ENCODE assay signal across 37 cellular contexts in the genomic region with DNA sequence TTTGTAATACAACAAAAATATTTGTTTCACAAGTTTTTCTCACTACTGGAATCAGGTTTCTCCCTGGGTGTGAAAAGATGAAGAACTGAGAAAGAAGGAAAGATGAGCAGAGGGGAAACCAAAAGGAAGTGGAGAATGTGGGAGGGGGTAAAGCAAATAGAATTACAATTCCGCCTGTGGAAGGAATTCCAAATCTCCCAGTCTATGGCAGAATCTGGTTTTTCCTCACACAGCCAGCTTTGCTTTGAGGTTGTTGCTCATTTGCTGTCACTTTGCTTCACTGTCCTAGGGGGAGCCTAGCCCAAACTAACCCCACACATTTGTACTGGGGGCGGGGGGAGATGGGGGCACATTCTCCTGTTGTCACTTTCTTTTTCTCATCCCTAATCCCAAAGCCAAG.
"Had no signal": no experiment of that assay in that cellular context is flagged by ENCODE, and none has a peak within 500 bp of the region (broad histone marks: within the 10 kb centered on the region; RNA-seq: fewer than 3 reads in every experiment).

No MANE protein-coding gene starts in this region.

- DNase-seq: activated CD4-positive, alpha-beta memory T cell treated with anti-CD3 and anti-CD28 coated beads for 36 hours; activated CD4-positive, alpha-beta T cell treated with anti-CD3 and anti-CD28 coated beads, Interleukin-2, amount 10 ng/mL, durations not matched to agents 24 days and 14 days; activated CD4-positive, CD25-positive, alpha-beta regulatory T cell treated with anti-CD3 and anti-CD28 coated beads, Interleukin-2, amount 50 U/mL, for 72 hours; activated CD8-positive, alpha-beta memory T cell treated with anti-CD3 and anti-CD28 coated beads, Interleukin-2, amount 50 U/mL, for 4 hours; activated effector memory CD4-positive, alpha-beta T cell treated with anti-CD3 and anti-CD28 coated beads, Interleukin-2, amount 50 U/mL, for 16 hours; activated naive CD4-positive, alpha-beta T cell treated with anti-CD3 and anti-CD28 coated beads, Interleukin-2, amount 10 ng/mL, durations not matched to agents 7 days and 5 days; activated naive CD8-positive, alpha-beta T cell treated with anti-CD3 and anti-CD28 coated beads, Interleukin-2, amount 10 ng/mL, durations not matched to agents 7 days and 5 days; activated T-cell treated with anti-CD3 and anti-CD28 coated beads, Interleukin-2, amount 50 U/mL, for 1 hour; cerebellar nuclear complex; colonic mucosa; effector CD8-positive, alpha-beta T cell; gastrocnemius medialis; head of caudate nucleus; hippocampal formation; immature natural killer cell; kidney; pancreas; retina; stimulated activated CD4-positive, alpha-beta T cell treated with anti-CD3 and anti-CD28 coated beads, Interleukin-4, amount 100 ng/mL, for 24 hours; stimulated activated naive CD8-positive, alpha-beta T cell treated with anti-CD3 and anti-CD28 coated beads, Interleukin-15, amount 100 ng/mL, for 72 hours; substantia nigra; SW 1271; T-helper 9 cell had no signal

- H3K4me3 Mint-ChIP-seq: activated CD4-positive, alpha-beta memory T cell treated with anti-CD3 and anti-CD28 coated beads for 36 hours; activated CD4-positive, alpha-beta T cell treated with anti-CD3 and anti-CD28 coated beads, Interleukin-2, amount 10 ng/mL, durations not matched to agents 24 days and 14 days; activated naive CD4-positive, alpha-beta T cell treated with anti-CD3 and anti-CD28 coated beads, Interleukin-2, amount 10 ng/mL, durations not matched to agents 7 days and 5 days; activated naive CD8-positive, alpha-beta T cell treated with anti-CD3 and anti-CD28 coated beads, Interleukin-2, amount 10 ng/mL, durations not matched to agents 7 days and 5 days; activated T-helper 1 cell treated with anti-CD3 and anti-CD28 coated beads, Interleukin-12 subunit alpha, Interleukin-12 subunit beta, Interleukin-2, Interleukin-4 antibody, amounts not matched to agents 30 ng/mL and 10 ng/mL and 1 ng/mL, durations not matched to agents 14 hours and 24 hours and 36 hours; brain; immature natural killer cell; memory B cell; natural killer cell treated with Interleukin-12 subunit alpha and Interleukin-12 subunit beta and Interleukin-15 and Interleukin-18, amount 100 ng/mL, for 72 hours; stimulated activated effector memory CD8-positive, alpha-beta T cell treated with anti-CD3 and anti-CD28 coated beads, Interleukin-12 subunit alpha, Interleukin-12 subunit beta, amount 100 ng/mL, for 72 hours; stimulated activated naive CD8-positive, alpha-beta T cell treated with anti-CD3 and anti-CD28 coated beads, Interleukin-15, amount 100 ng/mL, for 72 hours; T-helper 1 cell treated with Interleukin-12 subunit alpha and Interleukin-12 subunit beta and Interleukin-4 antibody, amounts not matched to agents 30 μg/mL and 1 μg/mL, for 36 hours; type B pancreatic cell had no signal

- H3K4me1 ChIP-seq: ascending aorta, colonic mucosa, gastrocnemius medialis, pancreas, prostate gland had no signal

- H3K9me3 Mint-ChIP-seq: activated CD4-positive, alpha-beta memory T cell treated with anti-CD3 and anti-CD28 coated beads for 36 hours; activated CD4-positive, alpha-beta T cell treated with anti-CD3 and anti-CD28 coated beads, Interleukin-2, amount 10 ng/mL, durations not matched to agents 24 days and 14 days; activated naive CD4-positive, alpha-beta T cell treated with anti-CD3 and anti-CD28 coated beads, Interleukin-2, amount 10 ng/mL, durations not matched to agents 7 days and 5 days; activated naive CD8-positive, alpha-beta T cell treated with anti-CD3 and anti-CD28 coated beads, Interleukin-2, amount 10 ng/mL, durations not matched to agents 7 days and 5 days; activated T-helper 1 cell treated with anti-CD3 and anti-CD28 coated beads, Interleukin-12 subunit alpha, Interleukin-12 subunit beta, Interleukin-2, Interleukin-4 antibody, amounts not matched to agents 30 ng/mL and 10 ng/mL and 1 ng/mL, durations not matched to agents 14 hours and 24 hours and 36 hours; immature natural killer cell; memory B cell; natural killer cell treated with Interleukin-12 subunit alpha and Interleukin-12 subunit beta and Interleukin-15 and Interleukin-18, amount 100 ng/mL, for 72 hours; stimulated activated effector memory CD8-positive, alpha-beta T cell treated with anti-CD3 and anti-CD28 coated beads, Interleukin-12 subunit alpha, Interleukin-12 subunit beta, amount 100 ng/mL, for 72 hours; stimulated activated naive CD8-positive, alpha-beta T cell treated with anti-CD3 and anti-CD28 coated beads, Interleukin-15, amount 100 ng/mL, for 72 hours; T-helper 1 cell treated with Interleukin-12 subunit alpha and Interleukin-12 subunit beta and Interleukin-4 antibody, amounts not matched to agents 30 μg/mL and 1 μg/mL, for 36 hours; type B pancreatic cell had no signal

- H3K27ac Mint-ChIP-seq: activated CD4-positive, alpha-beta memory T cell treated with anti-CD3 and anti-CD28 coated beads for 36 hours; activated CD4-positive, alpha-beta T cell treated with anti-CD3 and anti-CD28 coated beads, Interleukin-2, amount 10 ng/mL, durations not matched to agents 24 days and 14 days; activated naive CD4-positive, alpha-beta T cell treated with anti-CD3 and anti-CD28 coated beads, Interleukin-2, amount 10 ng/mL, durations not matched to agents 7 days and 5 days; activated naive CD8-positive, alpha-beta T cell treated with anti-CD3 and anti-CD28 coated beads, Interleukin-2, amount 10 ng/mL, durations not matched to agents 7 days and 5 days; activated T-helper 1 cell treated with anti-CD3 and anti-CD28 coated beads, Interleukin-12 subunit alpha, Interleukin-12 subunit beta, Interleukin-2, Interleukin-4 antibody, amounts not matched to agents 30 ng/mL and 10 ng/mL and 1 ng/mL, durations not matched to agents 14 hours and 24 hours and 36 hours; brain; immature natural killer cell; memory B cell; natural killer cell treated with Interleukin-12 subunit alpha and Interleukin-12 subunit beta and Interleukin-15 and Interleukin-18, amount 100 ng/mL, for 72 hours; stimulated activated effector memory CD8-positive, alpha-beta T cell treated with anti-CD3 and anti-CD28 coated beads, Interleukin-12 subunit alpha, Interleukin-12 subunit beta, amount 100 ng/mL, for 72 hours; T-helper 1 cell treated with Interleukin-12 subunit alpha and Interleukin-12 subunit beta and Interleukin-4 antibody, amounts not matched to agents 30 μg/mL and 1 μg/mL, for 36 hours; type B pancreatic cell had no signal

- H3K4me3 ChIP-seq: ascending aorta, cardiac muscle cell, colonic mucosa, gastrocnemius medialis, pancreas, prostate gland, skin epidermis had no signal

- H3K4me1 Mint-ChIP-seq: brain had no signal

- H3K27ac ChIP-seq: ascending aorta, cardiac muscle cell, colonic mucosa, gastrocnemius medialis, pancreas, prostate gland, skin epidermis, VCaP had no signal

- H3K9me3 ChIP-seq: ascending aorta, colonic mucosa, gastrocnemius medialis, pancreas, prostate gland had no signal

- ATAC-seq: gastrocnemius medialis; natural killer cell treated with Interleukin-12 subunit alpha and Interleukin-12 subunit beta and Interleukin-15 and Interleukin-18, amount 100 ng/mL, for 72 hours; pancreas; sciatic nerve; stimulated activated effector memory CD8-positive, alpha-beta T cell treated with anti-CD3 and anti-CD28 coated beads, Interleukin-12 subunit alpha, Interleukin-12 subunit beta, amount 100 ng/mL, for 72 hours; stimulated activated naive CD8-positive, alpha-beta T cell treated with anti-CD3 and anti-CD28 coated beads, Interleukin-15, amount 100 ng/mL, for 72 hours had no signal

- FAIRE-seq: kidney, pancreas, TTC549 had no signal

- H3K27me3 ChIP-seq: ascending aorta, cardiac muscle cell, colonic mucosa, gastrocnemius medialis, pancreas had no signal

- H3K36me3 Mint-ChIP-seq: activated CD4-positive, alpha-beta memory T cell treated with anti-CD3 and anti-CD28 coated beads for 36 hours; activated naive CD4-positive, alpha-beta T cell treated with anti-CD3 and anti-CD28 coated beads, Interleukin-2, amount 10 ng/mL, durations not matched to agents 7 days and 5 days; activated naive CD8-positive, alpha-beta T cell treated with anti-CD3 and anti-CD28 coated beads, Interleukin-2, amount 10 ng/mL, durations not matched to agents 7 days and 5 days; brain; immature natural killer cell; memory B cell; natural killer cell treated with Interleukin-12 subunit alpha and Interleukin-12 subunit beta and Interleukin-15 and Interleukin-18, amount 100 ng/mL, for 72 hours; stimulated activated effector memory CD8-positive, alpha-beta T cell treated with anti-CD3 and anti-CD28 coated beads, Interleukin-12 subunit alpha, Interleukin-12 subunit beta, amount 100 ng/mL, for 72 hours had no signal

- H3K36me3 ChIP-seq: ascending aorta, cardiac muscle cell, colonic mucosa, gastrocnemius medialis, pancreas, prostate gland had no signal
